15 cellular contexts compared by ENCODE assay signal in the genomic region with DNA sequence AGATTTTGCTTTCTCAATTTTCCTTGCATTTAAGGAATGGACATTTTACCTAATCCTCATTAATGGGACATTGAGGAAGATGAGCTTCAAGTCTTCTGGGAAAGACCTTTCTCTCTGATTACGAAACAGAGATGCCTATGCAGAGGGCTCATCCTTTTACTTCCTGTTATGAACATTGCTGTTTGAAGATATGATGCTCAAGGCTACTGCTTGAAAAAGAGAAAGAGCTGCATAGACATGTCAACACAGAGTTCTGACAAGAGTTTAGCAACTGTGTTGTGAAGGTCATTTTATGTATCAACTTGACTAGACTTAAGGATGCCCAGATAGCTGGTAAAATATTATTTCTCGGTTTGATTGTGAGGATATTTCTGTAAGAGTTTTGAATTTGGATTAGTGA.
"Had no signal": no experiment of that assay in that cellular context is flagged by ENCODE, and none has a peak within 500 bp of the region (broad histone marks: within the 10 kb centered on the region; RNA-seq: fewer than 3 reads in every experiment).

No MANE protein-coding gene starts in this region.

- DNase-seq: dermis blood vessel endothelial cell; gastrocnemius medialis; immature natural killer cell; kidney; left cardiac atrium; left ventricle myocardium inferior; lower lobe of right lung; natural killer cell; posterior cingulate gyrus; stimulated activated CD4-positive, alpha-beta T cell treated with anti-CD3 and anti-CD28 coated beads, Interleukin-2, amount 100 ng/mL, for 24 hours; stimulated activated CD4-positive, alpha-beta T cell treated with anti-CD3 and anti-CD28 coated beads, Interleukin-4, amount 100 ng/mL, for 4 hours; stimulated activated naive B cell treated with anti-CD40 and anti-IgM and Interleukin-4, amounts not matched to agents 10 μg/mL and 1 μg/mL and 100 μg/mL, for 72 hours; stimulated activated naive CD8-positive, alpha-beta T cell treated with anti-CD3 and anti-CD28 coated beads, Interleukin-15, amount 100 ng/mL, for 72 hours; testis; upper lobe of right lung had no signal
